In genomic region chrX:48465336-48465933, GRCh38 we compare ENCODE assay signal across 10 cellular contexts. TPM values are rescaled to one million over a fixed set of nuclear protein-coding genes. Genes with fewer than 3 reads are reported as not detected.
DNase-seq lines count a peak whose midpoint lies in the region; FAIRE-seq and TF ChIP-seq lines count a peak whose summit lies in the region.
"Had no signal": no experiment of that assay in that cellular context is flagged by ENCODE, and none has a peak within 500 bp of the region (broad histone marks: within the 10 kb centered on the region; RNA-seq: fewer than 3 reads in every experiment).

No MANE protein-coding gene starts in this region.

- peak overlapping the region; percentile 59 for H2AFZ ChIP-seq in astrocyte (ENCODE audit: low read depth, low read length)

- no peaks in the 10 kb centered on the region for H4K20me1 ChIP-seq in astrocyte (ENCODE audit: insufficient read depth, low read length)

- H3K4me1 ChIP-seq in astrocyte (ENCODE audit: insufficient read depth, low read length) (peaks cover 15% of the 10 kb centered on the region), Peyer's patch (no peaks in the 10 kb centered on the region)

- peak overlapping the region; percentile 89 for H3K27ac ChIP-seq in astrocyte (ENCODE audit: low read depth, low read length)
- H3K27ac ChIP-seq in Peyer's patch: no peak overlapping the region

- peak overlapping the region; percentile 69 for H3K4me3 Mint-ChIP-seq in astrocyte (ENCODE audit: unreplicated experiment)

- H3K4me1 Mint-ChIP-seq in astrocyte (ENCODE audit: low read depth, unreplicated experiment): peaks cover 23% of the 10 kb centered on the region

- FAIRE-seq in astrocyte (lab: Jason Lieb, UNC): peak; percentile 88

- no peaks in the 10 kb centered on the region for H3K79me2 ChIP-seq in astrocyte (ENCODE audit: insufficient read depth, low read length)

- peak overlapping the region; percentile 75 for H3K9ac ChIP-seq in astrocyte (ENCODE audit: low read length)

- peaks cover 5% of the 10 kb centered on the region for H3K9me3 Mint-ChIP-seq in astrocyte (ENCODE audit: unreplicated experiment)

- H3K4me3 ChIP-seq in astrocyte (ENCODE audit: insufficient read depth, low read depth, low read length) (no peak overlapping the region), Peyer's patch (no peak overlapping the region)

- peak overlapping the region; percentile 71 for H3K4me2 ChIP-seq in astrocyte (ENCODE audit: low read length)

- H3K9me3 ChIP-seq in astrocyte (ENCODE audit: insufficient read depth, low read depth, low read length) (no peaks in the 10 kb centered on the region), Peyer's patch (no peaks in the 10 kb centered on the region)

- TF ChIP-seq POLR2A in Peyer's patch (IDR thresholded peaks at IDR 0.05): no peak

- H3K36me3 ChIP-seq in astrocyte (ENCODE audit: insufficient read depth, low read length): no peaks in the 10 kb centered on the region
- H3K36me3 ChIP-seq in Peyer's patch: no peaks in the 10 kb centered on the region

- H3K27me3 ChIP-seq in astrocyte (ENCODE audit: insufficient read depth, low read length) (no peaks in the 10 kb centered on the region), Peyer's patch (no peaks in the 10 kb centered on the region)

- TF ChIP-seq CTCF in astrocyte (IDR thresholded peaks at IDR 0.05; ENCODE audit: insufficient read depth, low read depth, low read length) (no peak), Peyer's patch (IDR thresholded peaks at IDR 0.05) (no peak)

- H3K27ac Mint-ChIP-seq in astrocyte (ENCODE audit: unreplicated experiment): peak overlapping the region; percentile 88

- no peaks in the 10 kb centered on the region for H3K27me3 Mint-ChIP-seq in astrocyte (ENCODE audit: low read depth, unreplicated experiment)

- in situ Hi-C loops in ACHN (cut with HindIII; ENCODE audit: low pct_ligation_motif_present, low pct_unique_long_range_greater_than_20kb, low sequenced_read_pairs): no loop called here

- H3K36me3 Mint-ChIP-seq in astrocyte (ENCODE audit: low read depth, unreplicated experiment): peaks cover 6% of the 10 kb centered on the region

- DNase-seq in ACHN (peak; percentile 16), HCEC 1CT (peak; percentile 86), astrocyte (ENCODE audit: low read depth) (peak; percentile 98), islet precursor cell (peak; percentile 55), DMS153 (lab: John Stamatoyannopoulos, UW) (no peak), Peyer's patch (no peak), NCI-H2107 treated with DMSO at 0.1 percent for 48 hours (lab: John Stamatoyannopoulos, UW; ENCODE audit: unreplicated experiment) (no peak), Ammon's horn (ENCODE audit: low spot score) (no peak)
- DNase-seq: DMS53, NCI-H226 had no signal

RNA-seq across cellular contexts. Expression of gene SLC38A5, which starts 4.6 kb away (rescaled TPM):
- total RNA-seq in astrocyte (36.0 and 51.6 TPM in 2 replicates), Peyer's patch (10 to 100 TPM in 3 of 4 donors, 1 to 10 TPM in 1; 9.1 to 26.4 (median 10.9) TPM)

RNA-seq across cellular contexts. Expression of gene FTSJ1, which starts 10.6 kb away (rescaled TPM):
- total RNA-seq in astrocyte (64.4 and 73.5 TPM in 2 replicates), Peyer's patch (10 to 100 TPM; 12.5 to 67.7 (median 26.4) TPM)

RNA-seq across cellular contexts. Expression of gene PORCN, which starts 43.4 kb away (rescaled TPM):
- total RNA-seq in astrocyte (30.3 and 30.5 TPM in 2 replicates), Peyer's patch (10 to 100 TPM in 1 of 4 donors, 1 to 10 TPM in 3; 3.7 to 11.4 (median 5.2) TPM)

RNA-seq across cellular contexts. Expression of gene SSX4B, which starts 53.7 kb away (rescaled TPM):
- total RNA-seq in astrocyte: not detected in 2 replicates
- total RNA-seq in Peyer's patch: not detected

RNA-seq across cellular contexts. Expression of gene EBP, which starts 56.2 kb away (rescaled TPM):
- 50.0 and 66.0 TPM in 2 replicates for total RNA-seq in astrocyte
- total RNA-seq in Peyer's patch: 100 to 1,000 TPM in 3 of 4 donors, 10 to 100 TPM in 1; 47.0 to 189 (median 134) TPM

Comparison
In these comparisons a context has a peak if more than half of its experiments do, and no peak if none do; other contexts are left out.
1. DNase-seq: peak in ACHN (single experiment), HCEC 1CT (single experiment), astrocyte (single experiment) and islet precursor cell (single experiment); none in DMS153 (single experiment), Peyer's patch (0 of 3), NCI-H2107 treated with DMSO at 0.1 percent for 48 hours (single experiment) and Ammon's horn (single experiment).